In the genomic region with DNA sequence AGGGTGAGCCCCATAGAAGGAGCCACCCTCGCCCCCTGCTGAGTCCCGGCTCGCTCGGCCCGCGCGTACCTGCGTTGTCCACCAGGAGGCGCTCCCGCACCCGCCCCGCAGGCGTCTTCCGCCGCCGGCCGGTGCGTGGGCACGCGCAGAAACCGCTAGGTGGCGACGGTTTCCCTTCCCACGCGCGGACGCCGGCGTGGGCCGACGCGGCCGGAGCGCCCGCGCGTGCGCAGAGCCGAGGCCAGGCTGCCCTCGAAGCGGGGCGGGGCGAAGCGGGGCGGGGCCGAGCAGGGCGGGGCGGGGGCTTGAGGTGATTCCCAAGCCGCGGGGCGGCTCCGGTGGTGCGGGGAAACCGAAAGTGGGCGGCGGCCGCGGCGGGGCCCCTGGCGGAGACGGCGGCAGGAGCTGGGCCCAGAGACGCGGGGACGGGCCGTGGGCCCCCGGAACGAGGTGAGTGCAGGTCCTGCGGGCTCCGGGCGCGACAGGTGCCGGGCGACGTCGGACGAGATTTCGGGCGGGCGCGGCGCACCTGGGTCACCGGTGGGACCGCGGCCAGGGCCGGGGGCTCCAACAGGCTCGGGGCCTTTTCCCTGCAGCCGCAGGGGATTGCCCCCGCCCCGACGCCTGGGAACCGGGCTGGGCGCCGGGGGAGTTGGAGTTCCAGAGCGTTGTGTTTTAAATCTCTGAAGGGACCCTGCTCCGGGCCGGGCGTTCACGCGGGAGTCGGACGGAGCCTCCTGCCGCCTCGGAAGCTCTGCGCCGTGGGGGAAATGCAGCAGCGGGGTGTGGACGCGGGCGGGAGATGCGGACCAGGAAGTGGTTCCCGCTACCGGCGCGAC, we compare ENCODE assay signal across 8 cellular contexts. TPM values are rescaled to one million over a fixed set of nuclear protein-coding genes. Genes with fewer than 3 reads are reported as not detected.
DNase-seq lines count a peak whose midpoint lies in the region; ATAC-seq and TF ChIP-seq lines count a peak whose summit lies in the region.

A gene with protein sequence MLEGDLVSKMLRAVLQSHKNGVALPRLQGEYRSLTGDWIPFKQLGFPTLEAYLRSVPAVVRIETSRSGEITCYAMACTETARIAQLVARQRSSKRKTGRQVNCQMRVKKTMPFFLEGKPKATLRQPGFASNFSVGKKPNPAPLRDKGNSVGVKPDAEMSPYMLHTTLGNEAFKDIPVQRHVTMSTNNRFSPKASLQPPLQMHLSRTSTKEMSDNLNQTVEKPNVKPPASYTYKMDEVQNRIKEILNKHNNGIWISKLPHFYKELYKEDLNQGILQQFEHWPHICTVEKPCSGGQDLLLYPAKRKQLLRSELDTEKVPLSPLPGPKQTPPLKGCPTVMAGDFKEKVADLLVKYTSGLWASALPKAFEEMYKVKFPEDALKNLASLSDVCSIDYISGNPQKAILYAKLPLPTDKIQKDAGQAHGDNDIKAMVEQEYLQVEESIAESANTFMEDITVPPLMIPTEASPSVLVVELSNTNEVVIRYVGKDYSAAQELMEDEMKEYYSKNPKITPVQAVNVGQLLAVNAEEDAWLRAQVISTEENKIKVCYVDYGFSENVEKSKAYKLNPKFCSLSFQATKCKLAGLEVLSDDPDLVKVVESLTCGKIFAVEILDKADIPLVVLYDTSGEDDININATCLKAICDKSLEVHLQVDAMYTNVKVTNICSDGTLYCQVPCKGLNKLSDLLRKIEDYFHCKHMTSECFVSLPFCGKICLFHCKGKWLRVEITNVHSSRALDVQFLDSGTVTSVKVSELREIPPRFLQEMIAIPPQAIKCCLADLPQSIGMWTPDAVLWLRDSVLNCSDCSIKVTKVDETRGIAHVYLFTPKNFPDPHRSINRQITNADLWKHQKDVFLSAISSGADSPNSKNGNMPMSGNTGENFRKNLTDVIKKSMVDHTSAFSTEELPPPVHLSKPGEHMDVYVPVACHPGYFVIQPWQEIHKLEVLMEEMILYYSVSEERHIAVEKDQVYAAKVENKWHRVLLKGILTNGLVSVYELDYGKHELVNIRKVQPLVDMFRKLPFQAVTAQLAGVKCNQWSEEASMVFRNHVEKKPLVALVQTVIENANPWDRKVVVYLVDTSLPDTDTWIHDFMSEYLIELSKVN (plus strand): TSS at position 308 of the 839 bp plus-strand sequence. CDS start 16,370 bp downstream, outside the sequence.

- intact Hi-C loops in lower leg skin (cut with DNase I; ENCODE audit: low total_unique reads): no loop called here

- WGBS in lower leg skin, 2 donors: 0% methylated on average over 56 to 72 of the region's 115 CpGs

- ATAC-seq in GM18907 (IDR thresholded peaks at IDR 0.05; ENCODE audit: unreplicated experiment) (peak; percentile 84), HG03135 (IDR thresholded peaks at IDR 0.05; ENCODE audit: unreplicated experiment) (peak; percentile 78)

- DNase-seq in AG20443 (ENCODE audit: low spot score) (peak; percentile 99), NCI-H510A (lab: John Stamatoyannopoulos, UW) (peak; percentile 54), dermis microvascular lymphatic vessel endothelial cell (ENCODE audit: low read depth in 2 of 2) (peak; percentile 61 to 81), lower leg skin (ENCODE audit: low spot score in 2 of 2) (peak; percentile 71 to 96)
- peak; percentile 83 to 89 for DNase-seq in activated CD4-positive, alpha-beta T cell treated with anti-CD3 and anti-CD28 coated beads, Interleukin-2, amount 50 U/mL, for 24 hours (ENCODE audit: low read depth in 1 of 2, low spot score in 1 of 2)
- DNase-seq in stimulated activated CD4-positive, alpha-beta T cell treated with anti-CD3 and anti-CD28 coated beads, Interleukin-4, amount 100 ng/mL, for 4 hours: peak; percentile 90 to 94

- TF ChIP-seq CTCF in lower leg skin (IDR thresholded peaks at IDR 0.05): peak in 2 of 3 donors; percentile 43 to 82

- H3K4me3 ChIP-seq in lower leg skin (ENCODE audit: low read depth, poor library complexity, severe bottlenecking): peak within 1 kb of the TSS; percentile 93

- no peak for TF ChIP-seq POLR2A in lower leg skin (IDR thresholded peaks at IDR 0.05)

RNA-seq across cellular contexts. Expression of the gene that starts here (rescaled TPM):
- total RNA-seq in dermis microvascular lymphatic vessel endothelial cell: 13.6 and 14.9 TPM in 2 replicates
- 1 to 10 TPM; 3.6 to 8.2 (median 6.4) TPM for total RNA-seq in lower leg skin

Comparison
In these comparisons a context has a peak if more than half of its experiments do, and no peak if none do; other contexts are left out.
1. Peak in every context shown above with its lines: DNase-seq, ATAC-seq and H3K4me3 ChIP-seq.